In the genomic region with DNA sequence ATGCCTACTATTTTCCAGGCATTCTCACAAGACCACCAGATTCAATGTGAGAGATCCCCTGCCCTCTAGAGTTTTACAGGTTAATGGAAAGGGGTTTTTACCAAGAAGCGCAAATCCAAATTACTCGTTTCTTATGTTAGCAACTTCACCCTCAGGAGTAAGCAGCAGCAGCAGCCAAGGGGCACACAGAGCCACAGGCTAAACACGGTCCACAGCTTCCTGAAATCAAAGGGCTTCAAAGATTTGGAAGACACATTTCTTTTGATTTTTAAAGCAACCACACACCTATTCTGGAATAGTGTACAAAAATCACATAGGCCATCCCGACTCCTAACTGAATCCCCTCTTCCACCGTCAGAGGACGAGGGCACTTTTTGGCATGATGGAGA, we compare ENCODE assay signal across 7 cellular contexts.
DNase-seq lines count a peak whose midpoint lies in the region; ATAC-seq and TF ChIP-seq lines count a peak whose summit lies in the region.

No MANE protein-coding gene starts in this region.

- H3K27ac ChIP-seq in HCT116 (ENCODE audit: low read depth, low read length), result peak overlapping the region; percentile 90

- peak overlapping the region; percentile 63 for H3K4me3 Mint-ChIP-seq in activated B cell treated with CpG ODN at 0.5 μM for 24 hours
- peak overlapping the region; percentile 79 to 81 for H3K4me3 Mint-ChIP-seq in stimulated activated naive B cell treated with anti-CD40 and anti-IgM and Interleukin-4, amounts not matched to agents 10 μg/mL and 1 μg/mL and 100 μg/mL, for 72 hours

- H3K4me3 ChIP-seq in HCT116 (replicated peaks in 1 of 2; ENCODE audit: low read depth in 1 of 2, low read length in 2 of 2) (peak overlapping the region; percentile 29 to 42), iPS-15b (ENCODE audit: low read depth, low read length) (peak overlapping the region; percentile 8)

- no peaks in the 10 kb centered on the region for H3K9me2 ChIP-seq in HCT116 (ENCODE audit: insufficient read depth)

- no peak for ATAC-seq in HCT116
- no peak for ATAC-seq in activated B cell treated with CpG ODN at 0.5 μM for 24 hours (ENCODE audit: low read depth)
- ATAC-seq in stimulated activated naive B cell treated with anti-CD40 and anti-IgM and Interleukin-4, amounts not matched to agents 10 μg/mL and 1 μg/mL and 100 μg/mL, for 72 hours (replicated peaks), result no peak

- TF ChIP-seq CTCF in HCT116 (IDR thresholded peaks at IDR 0.05 in 2 of 3, conservative IDR thresholded peaks at IDR 0.05 in 1 of 3; ENCODE audit: borderline replicate concordance in 1 of 3, insufficient read depth in 1 of 3, low read depth in 2 of 3, low read length in 2 of 3) (no peak), activated B cell treated with CpG ODN at 0.5 μM for 24 hours (IDR thresholded peaks at IDR 0.05) (no peak)

- intact Hi-C loops in HCT116 (cut with micrococcal nuclease), result loop anchor here (5.0 kb wide), 3 partner anchors 93 to 108 kb away; a partner anchor contains a TSS
- intact Hi-C loops in activated B cell treated with CpG ODN at 0.5 μM for 24 hours (cut with micrococcal nuclease), result loop anchor here (1.0 kb wide), 2 partner anchors 23 to 29 kb away; no protein-coding TSS in a partner anchor

- DNase-seq in HCT116 (ENCODE audit: low read depth, low spot score) (no peak), activated B cell treated with CpG ODN at 0.5 μM for 24 hours (no peak), KBM-7 (no peak), mesenteric fat pad (ENCODE audit: low spot score) (no peak), DMS79 treated with DMSO at 0.1 percent for 48 hours (lab: John Stamatoyannopoulos, UW) (no peak)
- DNase-seq in stimulated activated naive B cell treated with anti-CD40 and anti-IgM and Interleukin-4, amounts not matched to agents 10 μg/mL and 1 μg/mL and 100 μg/mL, for 72 hours, result no peak

- TF ChIP-seq RAD21 in HCT116 (IDR thresholded peaks at IDR 0.05; ENCODE audit: low read depth), result no peak

- no peaks in the 10 kb centered on the region for H3K27me3 Mint-ChIP-seq in activated B cell treated with CpG ODN at 0.5 μM for 24 hours
- no peaks in the 10 kb centered on the region for H3K27me3 Mint-ChIP-seq in stimulated activated naive B cell treated with anti-CD40 and anti-IgM and Interleukin-4, amounts not matched to agents 10 μg/mL and 1 μg/mL and 100 μg/mL, for 72 hours

- in situ Hi-C loops in KBM-7 (cut with MboI; ENCODE audit: low pct_unique_long_range_greater_than_20kb, low sequenced_read_pairs), result no loop called here

- H3K27me3 ChIP-seq in HCT116 (ENCODE audit: insufficient read depth, low read length) (no peaks in the 10 kb centered on the region), iPS-15b (ENCODE audit: control insufficient read depth, insufficient read depth, low read length) (peaks cover 32% of the 10 kb centered on the region)

- peaks cover 62% of the 10 kb centered on the region for H3K4me1 Mint-ChIP-seq in activated B cell treated with CpG ODN at 0.5 μM for 24 hours
- peaks cover 46 to 48% of the 10 kb centered on the region in 2 donors for H3K4me1 Mint-ChIP-seq in stimulated activated naive B cell treated with anti-CD40 and anti-IgM and Interleukin-4, amounts not matched to agents 10 μg/mL and 1 μg/mL and 100 μg/mL, for 72 hours

- no peak for TF ChIP-seq POLR2A in HCT116 (IDR thresholded peaks at IDR 0.05; ENCODE audit: borderline replicate concordance, extremely low read depth, insufficient read depth, insufficient read length)

- CTCF ChIA-PET in HCT116 (lab: Charles Lee), result interaction anchor here (0.8 to 2.6 kb wide), 6 partner anchors 24 to 147 kb away, joined by 3 to 10 read pairs (median 4); a partner anchor contains a TSS
- CTCF ChIA-PET in activated B cell treated with CpG ODN at 0.5 μM for 24 hours (lab: Charles Lee), result interaction anchor here (0.8 to 6.7 kb wide), 8 partner anchors 23 to 147 kb away, joined by 3 to 90 read pairs (median 5); a partner anchor contains a TSS

- H3K27ac Mint-ChIP-seq in activated B cell treated with CpG ODN at 0.5 μM for 24 hours, result peak overlapping the region; percentile 95
- H3K27ac Mint-ChIP-seq in stimulated activated naive B cell treated with anti-CD40 and anti-IgM and Interleukin-4, amounts not matched to agents 10 μg/mL and 1 μg/mL and 100 μg/mL, for 72 hours, result peak overlapping the region; percentile 98

- no peaks in the 10 kb centered on the region for H4K20me1 ChIP-seq in HCT116 (ENCODE audit: insufficient read depth)

- H3K36me3 ChIP-seq in HCT116 (ENCODE audit: control insufficient read depth in 1 of 2, insufficient read depth in 2 of 2, low read length in 2 of 2) (no peaks in the 10 kb centered on the region), iPS-15b (ENCODE audit: control insufficient read depth, insufficient read depth, low read length) (no peaks in the 10 kb centered on the region)

- H3K36me3 Mint-ChIP-seq in activated B cell treated with CpG ODN at 0.5 μM for 24 hours (ENCODE audit: low read depth), result peaks cover 2% of the 10 kb centered on the region
- H3K36me3 Mint-ChIP-seq in stimulated activated naive B cell treated with anti-CD40 and anti-IgM and Interleukin-4, amounts not matched to agents 10 μg/mL and 1 μg/mL and 100 μg/mL, for 72 hours, result no peaks in the 10 kb centered on the region

- H2AFZ ChIP-seq in HCT116 (ENCODE audit: low read depth, low read length, poor library complexity, severe bottlenecking), result no peak overlapping the region

- BruUV-seq in HCT116 (replicated peaks; lab: Mats Ljungman, UMichigan), result no TSS peak

- POLR2A ChIA-PET in HCT116 (lab: Charles Lee), result interaction anchor here (1.2 to 3.8 kb wide), 4 partner anchors 10 to 82 kb away, joined by 3 to 26 read pairs (median 7); no protein-coding TSS in a partner anchor
- POLR2A ChIA-PET in activated B cell treated with CpG ODN at 0.5 μM for 24 hours (lab: Charles Lee), result interaction anchor here (0.6 to 7.3 kb wide), 38 partner anchors 9 to 147 kb away, joined by 3 to 301 read pairs (median 6); a partner anchor contains a TSS

- no peaks in the 10 kb centered on the region for H3K79me2 ChIP-seq in HCT116 (ENCODE audit: insufficient read depth, low read length)

- H3K4me1 ChIP-seq in HCT116 (ENCODE audit: control insufficient read depth in 1 of 2, insufficient read depth in 2 of 2, low read length in 2 of 2), result peaks cover 52 to 76% of the 10 kb centered on the region in 2 experiments
- H3K4me1 ChIP-seq in iPS-15b (ENCODE audit: control insufficient read depth, insufficient read depth, low read length), result peaks cover 19% of the 10 kb centered on the region

- peak overlapping the region; percentile 82 for H3K4me2 ChIP-seq in HCT116 (ENCODE audit: low read length)

- RAD21 ChIA-PET in HCT116 (lab: Charles Lee; ENCODE audit: low non-redundant PET in 1 of 2, low total read pairs in 2 of 2, uncharacterized antibody in 2 of 2, unreplicated experiment in 2 of 2), result interaction anchor here (0.6 to 1.1 kb wide), 4 partner anchors 24 to 114 kb away, joined by 3 to 4 read pairs (median 3); no protein-coding TSS in a partner anchor

- H3K9me3 Mint-ChIP-seq in activated B cell treated with CpG ODN at 0.5 μM for 24 hours, result no peaks in the 10 kb centered on the region
- no peaks in the 10 kb centered on the region for H3K9me3 Mint-ChIP-seq in stimulated activated naive B cell treated with anti-CD40 and anti-IgM and Interleukin-4, amounts not matched to agents 10 μg/mL and 1 μg/mL and 100 μg/mL, for 72 hours

- H3K9ac ChIP-seq in HCT116 (ENCODE audit: low read length), result peak overlapping the region; percentile 82
- no peak overlapping the region for H3K9ac ChIP-seq in iPS-15b (ENCODE audit: low read depth, low read length)

- H3K9me3 ChIP-seq in HCT116 (ENCODE audit: control insufficient read depth in 1 of 2, insufficient read depth in 1 of 2, low read depth in 1 of 2, low read length in 2 of 2) (no peaks in the 10 kb centered on the region), iPS-15b (ENCODE audit: control insufficient read depth, insufficient read depth, low read length) (no peaks in the 10 kb centered on the region)

TF ChIP-seq in HCT116, 20 proteins besides CTCF, POLR2A, EP300 and RAD21 (continues in another document):
- TF ChIP-seq ZNF274 (IDR thresholded peaks at IDR 0.05; ENCODE audit: low read depth, low read length) (no peak), POLR2AphosphoS5 (IDR thresholded peaks at IDR 0.05; ENCODE audit: low read depth, low read length) (no peak), SIN3A (IDR thresholded peaks at IDR 0.05; ENCODE audit: low read depth) (no peak), ELF1 (IDR thresholded peaks at IDR 0.05; ENCODE audit: borderline replicate concordance, low read depth) (no peak), SP1 (IDR thresholded peaks at IDR 0.05; ENCODE audit: low read depth) (no peak), SRF (IDR thresholded peaks at IDR 0.05; ENCODE audit: low read depth) (no peak), JUND (IDR thresholded peaks at IDR 0.05) (no peak)
- TF ChIP-seq, protein P1, sequence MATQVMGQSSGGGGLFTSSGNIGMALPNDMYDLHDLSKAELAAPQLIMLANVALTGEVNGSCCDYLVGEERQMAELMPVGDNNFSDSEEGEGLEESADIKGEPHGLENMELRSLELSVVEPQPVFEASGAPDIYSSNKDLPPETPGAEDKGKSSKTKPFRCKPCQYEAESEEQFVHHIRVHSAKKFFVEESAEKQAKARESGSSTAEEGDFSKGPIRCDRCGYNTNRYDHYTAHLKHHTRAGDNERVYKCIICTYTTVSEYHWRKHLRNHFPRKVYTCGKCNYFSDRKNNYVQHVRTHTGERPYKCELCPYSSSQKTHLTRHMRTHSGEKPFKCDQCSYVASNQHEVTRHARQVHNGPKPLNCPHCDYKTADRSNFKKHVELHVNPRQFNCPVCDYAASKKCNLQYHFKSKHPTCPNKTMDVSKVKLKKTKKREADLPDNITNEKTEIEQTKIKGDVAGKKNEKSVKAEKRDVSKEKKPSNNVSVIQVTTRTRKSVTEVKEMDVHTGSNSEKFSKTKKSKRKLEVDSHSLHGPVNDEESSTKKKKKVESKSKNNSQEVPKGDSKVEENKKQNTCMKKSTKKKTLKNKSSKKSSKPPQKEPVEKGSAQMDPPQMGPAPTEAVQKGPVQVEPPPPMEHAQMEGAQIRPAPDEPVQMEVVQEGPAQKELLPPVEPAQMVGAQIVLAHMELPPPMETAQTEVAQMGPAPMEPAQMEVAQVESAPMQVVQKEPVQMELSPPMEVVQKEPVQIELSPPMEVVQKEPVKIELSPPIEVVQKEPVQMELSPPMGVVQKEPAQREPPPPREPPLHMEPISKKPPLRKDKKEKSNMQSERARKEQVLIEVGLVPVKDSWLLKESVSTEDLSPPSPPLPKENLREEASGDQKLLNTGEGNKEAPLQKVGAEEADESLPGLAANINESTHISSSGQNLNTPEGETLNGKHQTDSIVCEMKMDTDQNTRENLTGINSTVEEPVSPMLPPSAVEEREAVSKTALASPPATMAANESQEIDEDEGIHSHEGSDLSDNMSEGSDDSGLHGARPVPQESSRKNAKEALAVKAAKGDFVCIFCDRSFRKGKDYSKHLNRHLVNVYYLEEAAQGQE (IDR thresholded peaks at IDR 0.05; ENCODE audit: low read depth), result no peak
